In genomic region chr7:73526892-73527821, GRCh38 we compare ENCODE assay signal across 9 cellular contexts. TPM values are rescaled to one million over a fixed set of nuclear protein-coding genes. Genes with fewer than 3 reads are reported as not detected.
DNase-seq lines count a peak whose midpoint lies in the region; ATAC-seq and TF ChIP-seq lines count a peak whose summit lies in the region.
"Had no signal": no experiment of that assay in that cellular context is flagged by ENCODE, and none has a peak within 500 bp of the region (broad histone marks: within the 10 kb centered on the region; RNA-seq: fewer than 3 reads in every experiment).

No MANE protein-coding gene starts in this region.

- H3K79me1 ChIP-seq in neuronal stem cell (ENCODE audit: low read depth, low read length), result no peaks in the 10 kb centered on the region

- H3K4ac ChIP-seq in neuronal stem cell (ENCODE audit: low read length), result no peak overlapping the region

- H3K9ac ChIP-seq in SK-N-SH, result no peak overlapping the region
- no peak overlapping the region for H3K9ac ChIP-seq in neuronal stem cell (ENCODE audit: low read depth, low read length, poor library complexity)

- H2BK15ac ChIP-seq in neuronal stem cell (ENCODE audit: low read length), result no peak overlapping the region

- H3K79me2 ChIP-seq in SK-N-SH (ENCODE audit: insufficient read depth), result 0 out of 2 replicates have a peak, but pooled peaks cover 6% of the 10 kb centered on the region

- H2BK12ac ChIP-seq in neuronal stem cell (ENCODE audit: low read length), result no peak overlapping the region

- no peak overlapping the region for H2BK5ac ChIP-seq in neuronal stem cell (ENCODE audit: low read length)

- DNase-seq in SK-N-SH (peak; percentile 55), NCI-H1092 treated with DMSO at 0.1 percent for 48 hours (lab: John Stamatoyannopoulos, UW) (peak; percentile 42), neuronal stem cell (ENCODE audit: low spot score) (no peak), vagina (ENCODE audit: extremely low spot score in 2 of 2) (no peak)
- DNase-seq in activated CD4-positive, alpha-beta memory T cell treated with anti-CD3 and anti-CD28 coated beads for 36 hours, result no peak
- DNase-seq: testis had no signal

- H3K18ac ChIP-seq in neuronal stem cell (ENCODE audit: low read length), result no peak overlapping the region

- H3K27me3 Mint-ChIP-seq in activated CD4-positive, alpha-beta memory T cell treated with anti-CD3 and anti-CD28 coated beads for 36 hours, result no peaks in the 10 kb centered on the region

- no peaks in the 10 kb centered on the region for H3K9me3 Mint-ChIP-seq in activated CD4-positive, alpha-beta memory T cell treated with anti-CD3 and anti-CD28 coated beads for 36 hours

- H4K20me1 ChIP-seq in SK-N-SH (ENCODE audit: insufficient read depth), result no peaks in the 10 kb centered on the region

- 84% methylated on average over 8 of the region's 8 CpGs for WGBS in SK-N-SH (ENCODE audit: low lambda C conversion rate)
- WGBS in neuronal stem cell (ENCODE audit: extremely low coverage in 2 of 2, insufficient read length in 2 of 2, insufficient replicate concordance in 1 of 2), 2 donors, result no CpG with 5 or more reads among the region's 8 CpGs

- H4K91ac ChIP-seq in neuronal stem cell (ENCODE audit: low read depth, low read length, poor library complexity), result no peak overlapping the region

- H3K36me3 Mint-ChIP-seq in activated CD4-positive, alpha-beta memory T cell treated with anti-CD3 and anti-CD28 coated beads for 36 hours, result peaks cover under 1% of the 10 kb centered on the region

- no peaks in the 10 kb centered on the region for H3K27me3 ChIP-seq in SK-N-SH (ENCODE audit: insufficient read depth)
- H3K27me3 ChIP-seq in neuronal stem cell (ENCODE audit: control insufficient read depth in 3 of 3, insufficient read depth in 3 of 3, low read depth in 1 of 3, low read length in 3 of 3), result no peaks in the 10 kb centered on the region
- no peaks in the 10 kb centered on the region for H3K27me3 ChIP-seq in vagina
- H3K27me3 ChIP-seq: testis had no signal

- H2AFZ ChIP-seq in SK-N-SH (ENCODE audit: low read depth), result peak overlapping the region; percentile 38
- peak overlapping the region; percentile 27 for H2AFZ ChIP-seq in neuronal stem cell (ENCODE audit: low read length)

- peak overlapping the region; percentile 17 to 37; a peak in 3 of 4 replicates for H3K27ac ChIP-seq in SK-N-SH (ENCODE audit: low read depth in 2 of 2, low read length in 1 of 2)
- H3K27ac ChIP-seq in neuronal stem cell (replicated peaks; ENCODE audit: low read length), result no peak overlapping the region
- no peak overlapping the region for H3K27ac ChIP-seq in vagina
- H3K27ac ChIP-seq: testis had no signal

- H3K4me3 Mint-ChIP-seq in activated CD4-positive, alpha-beta memory T cell treated with anti-CD3 and anti-CD28 coated beads for 36 hours, result no peak overlapping the region

- CTCF ChIA-PET in SK-N-SH (lab: Yijun Ruan, JAX), result interaction anchor here (1.0 to 1.2 kb wide), 3 partner anchors 9 to 80 kb away, joined by 3 to 4 read pairs (median 3); no protein-coding TSS in a partner anchor
- CTCF ChIA-PET in activated CD4-positive, alpha-beta memory T cell treated with anti-CD3 and anti-CD28 coated beads for 36 hours (lab: Charles Lee), result no interaction called here

- no peak overlapping the region for H3K23ac ChIP-seq in neuronal stem cell (ENCODE audit: low read depth, low read length, poor library complexity)

- H3K36me3 ChIP-seq in SK-N-SH (replicated peaks in 1 of 2; ENCODE audit: control insufficient read depth in 1 of 2, insufficient read depth in 2 of 2, low read length in 1 of 2) (no peaks in the 10 kb centered on the region), neuronal stem cell (replicated peaks in 1 of 2; ENCODE audit: control insufficient read depth in 2 of 2, insufficient read depth in 2 of 2, low read length in 2 of 2) (no peaks in the 10 kb centered on the region), vagina (no peaks in the 10 kb centered on the region)

- H3K4me2 ChIP-seq in SK-N-SH, result no peak overlapping the region
- H3K4me2 ChIP-seq in neuronal stem cell (ENCODE audit: insufficient read depth, low read length, poor library complexity, severe bottlenecking), result no peak overlapping the region

- no peak for TF ChIP-seq CTCF in SK-N-SH (IDR thresholded peaks at IDR 0.05)
- no peak for TF ChIP-seq CTCF in vagina (IDR thresholded peaks at IDR 0.05)

- no peak overlapping the region for H2BK120ac ChIP-seq in neuronal stem cell (ENCODE audit: low read depth, low read length)

- H3K27ac Mint-ChIP-seq in activated CD4-positive, alpha-beta memory T cell treated with anti-CD3 and anti-CD28 coated beads for 36 hours, result peak overlapping the region; percentile 71

- POLR2A ChIA-PET in SK-N-SH (lab: Yijun Ruan, JAX), result no interaction called here
- POLR2A ChIA-PET in activated CD4-positive, alpha-beta memory T cell treated with anti-CD3 and anti-CD28 coated beads for 36 hours (lab: Charles Lee), result no interaction called here

- H3K14ac ChIP-seq in neuronal stem cell (ENCODE audit: low read length), result no peak overlapping the region

- H3K4me1 ChIP-seq in SK-N-SH (ENCODE audit: control insufficient read depth in 1 of 2, insufficient read depth in 2 of 2, low read depth in 1 of 2, low read length in 1 of 2) (peaks cover 4 to 12% of the 10 kb centered on the region in 2 experiments; a peak in 2 of 4 replicates), neuronal stem cell (ENCODE audit: control insufficient read depth in 2 of 2, insufficient read depth in 1 of 2, low read depth in 1 of 2, low read length in 2 of 2) (no peaks in the 10 kb centered on the region), vagina (peaks cover 8% of the 10 kb centered on the region)
- H3K4me1 ChIP-seq: testis had no signal

- intact Hi-C loops in activated CD4-positive, alpha-beta memory T cell treated with anti-CD3 and anti-CD28 coated beads for 36 hours (cut with micrococcal nuclease), result loop anchor here (10.0 kb wide), 1 partner anchor 158 kb away; the partner anchor contains the start of genes BUD23 and DNAJC30
- intact Hi-C loops in vagina (cut with DNase I), result no loop called here

- no peak overlapping the region for H3K4me3 ChIP-seq in SK-N-SH (ENCODE audit: low read depth in 2 of 2, low read length in 1 of 2)
- no peak overlapping the region for H3K4me3 ChIP-seq in neuronal stem cell (ENCODE audit: low read length in 2 of 2)
- no peak overlapping the region for H3K4me3 ChIP-seq in vagina
- H3K4me3 ChIP-seq: testis had no signal

- peaks cover 31% of the 10 kb centered on the region for H3K4me1 Mint-ChIP-seq in activated CD4-positive, alpha-beta memory T cell treated with anti-CD3 and anti-CD28 coated beads for 36 hours (ENCODE audit: low read depth)

- no peak overlapping the region for H2AK5ac ChIP-seq in neuronal stem cell (ENCODE audit: low read depth, low read length)

- TF ChIP-seq RAD21 in SK-N-SH (IDR thresholded peaks at IDR 0.05; ENCODE audit: low read length), result no peak

- H3F3A ChIP-seq in SK-N-SH (replicated peaks; ENCODE audit: insufficient read depth), result peaks cover 25% of the 10 kb centered on the region

- peak in 1 of 2 experiments; percentile 24; a peak in 1 of 4 replicates for TF ChIP-seq EP300 in SK-N-SH (IDR thresholded peaks at IDR 0.05; ENCODE audit: borderline replicate concordance in 1 of 2, low read depth in 1 of 2, low read length in 1 of 2)

- no peak for TF ChIP-seq POLR2A in vagina (IDR thresholded peaks at IDR 0.05)

- H3K9me2 ChIP-seq in SK-N-SH, result no peaks in the 10 kb centered on the region

- no peak overlapping the region for H4K8ac ChIP-seq in neuronal stem cell (ENCODE audit: low read depth, low read length)

- no peak for ATAC-seq in SK-N-SH treated with all-trans-retinoic acid at 6 μM for 48 hours
- ATAC-seq in HG03378 (IDR thresholded peaks at IDR 0.05; ENCODE audit: unreplicated experiment), result no peak
- no peak for ATAC-seq in GM21367 (IDR thresholded peaks at IDR 0.05; ENCODE audit: unreplicated experiment)

- H3K9me3 ChIP-seq in SK-N-SH, result no peaks in the 10 kb centered on the region
- H3K9me3 ChIP-seq in neuronal stem cell (replicated peaks in 1 of 2; ENCODE audit: control insufficient read depth in 2 of 2, insufficient read depth in 1 of 2, low read depth in 1 of 2, low read length in 2 of 2), result no peaks in the 10 kb centered on the region
- no peaks in the 10 kb centered on the region for H3K9me3 ChIP-seq in vagina
- H3K9me3 ChIP-seq: testis had no signal

TF ChIP-seq in SK-N-SH, 30 proteins besides CTCF, POLR2A, EP300 and RAD21:
- TF ChIP-seq FOXJ3 (CRISPR knock-in tag; IDR thresholded peaks at IDR 0.05), result 0 out of 2 replicates have a peak, but pooled peaks have one; percentile 25
- no peak for TF ChIP-seq EZH2phosphoT487 (IDR thresholded peaks at IDR 0.05; ENCODE audit: borderline replicate concordance, low read depth)

RNA-seq across cellular contexts. Expression of gene BAZ1B, which starts 5.1 kb away (rescaled TPM):
- polyA plus RNA-seq in SK-N-SH (2012; rRNA removed), result 19.7 and 20.9 TPM in 2 replicates
- 27.7 and 28.8 TPM in 2 replicates for polyA plus RNA-seq in SK-N-SH (2012; cell fraction: cytosol; rRNA removed)
- polyA plus RNA-seq in SK-N-SH (2012; cell fraction: nucleus; rRNA removed), result 22.7 and 29.4 TPM in 2 replicates
- 10 to 100 TPM; 82.3 to 83.8 TPM for total RNA-seq in activated CD4-positive, alpha-beta memory T cell treated with anti-CD3 and anti-CD28 coated beads for 36 hours
- 47.6 TPM for polyA plus RNA-seq in neuronal stem cell (2013, experiment 1 of 2)
- polyA plus RNA-seq in neuronal stem cell (2013, experiment 2 of 2), result 47.3 TPM
- 45.4 TPM for total RNA-seq in vagina

RNA-seq across cellular contexts. Expression of gene BCL7B, which starts 30.3 kb away (rescaled TPM):
- 107 and 114 TPM in 2 replicates for polyA plus RNA-seq in SK-N-SH (2012; rRNA removed)
- polyA plus RNA-seq in SK-N-SH (2012; cell fraction: cytosol; rRNA removed), result 89.6 and 97.3 TPM in 2 replicates
- 64.0 and 86.4 TPM in 2 replicates for polyA plus RNA-seq in SK-N-SH (2012; cell fraction: nucleus; rRNA removed)
- 10 to 100 TPM; 48.0 to 50.3 TPM for total RNA-seq in activated CD4-positive, alpha-beta memory T cell treated with anti-CD3 and anti-CD28 coated beads for 36 hours
- 49.2 TPM for polyA plus RNA-seq in neuronal stem cell (2013, experiment 1 of 2)
- 49.9 TPM for polyA plus RNA-seq in neuronal stem cell (2013, experiment 2 of 2)
- total RNA-seq in vagina, result 57.0 TPM

RNA-seq across cellular contexts. Expression of gene TBL2, which starts 51.2 kb away (rescaled TPM):
- polyA plus RNA-seq in SK-N-SH (2012; rRNA removed), result 45.5 and 63.6 TPM in 2 replicates
- polyA plus RNA-seq in SK-N-SH (2012; cell fraction: cytosol; rRNA removed), result 21.7 and 40.1 TPM in 2 replicates
- 59.0 and 76.7 TPM in 2 replicates for polyA plus RNA-seq in SK-N-SH (2012; cell fraction: nucleus; rRNA removed)
- total RNA-seq in activated CD4-positive, alpha-beta memory T cell treated with anti-CD3 and anti-CD28 coated beads for 36 hours, result 10 to 100 TPM; 23.0 to 25.3 TPM
- 26.1 TPM for polyA plus RNA-seq in neuronal stem cell (2013, experiment 1 of 2)
- 23.8 TPM for polyA plus RNA-seq in neuronal stem cell (2013, experiment 2 of 2)
- total RNA-seq in vagina, result 29.0 TPM

Comparison
In these comparisons a context has a peak if more than half of its experiments do, and no peak if none do; other contexts are left out.
1. DNase-seq: peak in SK-N-SH (single experiment) and NCI-H1092 treated with DMSO at 0.1 percent for 48 hours (single experiment); none in activated CD4-positive, alpha-beta memory T cell treated with anti-CD3 and anti-CD28 coated beads for 36 hours (single experiment), neuronal stem cell (single experiment) and vagina (0 of 2).
2. H3K27ac ChIP-seq: peak in SK-N-SH (2 of 2); none in neuronal stem cell (single experiment) and vagina (single experiment).